1 cellular context compared by ENCODE assay signal in the genomic region with DNA sequence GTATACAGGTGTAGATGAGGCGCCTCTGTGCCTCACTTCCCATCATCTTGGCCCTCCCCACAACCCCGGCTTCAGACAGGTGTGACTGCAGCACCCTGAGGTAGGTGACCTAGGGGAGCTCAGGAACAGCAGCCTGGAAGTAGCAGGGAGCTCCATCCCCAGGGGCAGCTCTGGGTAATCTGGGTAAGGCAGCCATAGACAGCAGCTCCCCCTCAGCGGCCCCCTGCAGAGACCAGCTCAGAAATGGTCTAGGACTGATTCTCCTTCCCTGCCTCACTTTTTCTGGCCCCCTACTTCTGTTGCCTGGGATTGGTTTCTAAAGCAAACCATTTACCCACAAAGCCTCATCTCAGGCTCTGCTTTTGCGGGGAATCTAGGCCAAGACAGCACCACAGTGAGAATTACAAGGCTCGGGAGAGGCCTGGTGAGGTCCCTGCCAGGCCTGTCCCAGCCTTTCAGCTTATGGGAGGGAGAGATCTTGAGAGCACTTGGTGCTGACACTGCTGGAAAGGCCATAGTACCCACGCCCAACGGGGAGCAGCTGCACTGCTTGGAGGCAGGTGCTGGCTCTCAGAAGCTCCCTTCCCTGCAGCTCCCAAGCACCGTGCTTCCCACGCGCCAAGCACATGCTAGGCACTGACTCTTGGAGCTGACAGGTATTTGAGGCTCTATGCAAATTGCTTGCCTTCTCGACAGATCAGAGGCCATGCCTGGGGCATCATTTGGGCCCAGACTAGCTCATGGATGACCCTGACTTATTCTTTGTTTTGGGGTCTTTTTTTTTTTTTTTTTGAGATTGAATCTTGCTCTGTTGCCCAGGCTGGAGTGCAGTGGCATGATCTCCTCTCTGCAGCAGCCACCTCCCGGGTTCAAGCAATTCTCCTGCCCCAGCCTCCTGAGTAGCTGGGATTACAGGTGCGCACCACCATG.
TF ChIP-seq lines count a peak whose summit lies in the region.

No MANE protein-coding gene starts in this region.

TF ChIP-seq in HepG2, 621 proteins besides CTCF, POLR2A, EP300 and RAD21 (continued from another document):
- TF ChIP-seq ZBTB10 (CRISPR knock-in tag; IDR thresholded peaks at IDR 0.05; ENCODE audit: borderline replicate concordance), result no peak
- TF ChIP-seq RAD51 (IDR thresholded peaks at IDR 0.05; ENCODE audit: borderline replicate concordance), result no peak
- TF ChIP-seq FLYWCH1 (CRISPR knock-in tag; IDR thresholded peaks at IDR 0.05), result no peak
